1 cellular context compared by ENCODE assay signal in genomic region chr16:4693956-4694663, GRCh38.
TF ChIP-seq lines count a peak whose summit lies in the region.

No MANE protein-coding gene starts in this region.

TF ChIP-seq in endothelial cell of umbilical vein, 7 proteins besides CTCF, POLR2A, EP300 and RAD21 (continued from another document):
- no peak for TF ChIP-seq GATA2 (IDR thresholded peaks at IDR 0.05; ENCODE audit: insufficient read depth, insufficient read length, low read depth, low read length)
